8 cellular contexts compared by ENCODE assay signal in genomic region chr1:235074335-235075120, GRCh38. TPM values are rescaled to one million over a fixed set of nuclear protein-coding genes. Genes with fewer than 3 reads are reported as not detected.
DNase-seq lines count a peak whose midpoint lies in the region; ATAC-seq, FAIRE-seq and TF ChIP-seq lines count a peak whose summit lies in the region.

No MANE protein-coding gene starts in this region.

- peak; percentile 33 for ATAC-seq in GM19397 (IDR thresholded peaks at IDR 0.05; ENCODE audit: unreplicated experiment)
- ATAC-seq in HG03457 (IDR thresholded peaks at IDR 0.05; ENCODE audit: unreplicated experiment), result peak; percentile 29

- no peak for TF ChIP-seq CTCF in C4-2B (conservative IDR thresholded peaks at IDR 0.05)
- no peak for TF ChIP-seq CTCF in adrenal gland (IDR thresholded peaks at IDR 0.05)

- peaks cover 32 to 45% of the 10 kb centered on the region in 2 donors for H3K4me1 ChIP-seq in adrenal gland (replicated peaks in 1 of 2)

- H3K9me3 ChIP-seq in adrenal gland (replicated peaks in 1 of 3), result no peaks in the 10 kb centered on the region

- H3K36me3 ChIP-seq in adrenal gland (replicated peaks in 1 of 2), result no peaks in the 10 kb centered on the region

- no peak overlapping the region for H3K4me3 ChIP-seq in adrenal gland

- H3K27ac ChIP-seq in C4-2B (peak overlapping the region; percentile 90), adrenal gland (peak overlapping the region in 4 of 5 donors; percentile 60 to 94 (median 72))

- WGBS in adrenal gland, 4 donors, result 56 to 65% (median 60%) methylated on average over 15 to 17 of the region's 17 CpGs

- intact Hi-C loops in adrenal gland (cut with DNase I), result loop anchor here (5.0 kb wide), 4 partner anchors 72 to 577 kb away; no protein-coding TSS in a partner anchor

- no peaks in the 10 kb centered on the region for H3K27me3 ChIP-seq in adrenal gland

- no peak for TF ChIP-seq POLR2A in adrenal gland (IDR thresholded peaks at IDR 0.05)

- DNase-seq in RCC 7860 (ENCODE audit: low spot score) (peak; percentile 72), adrenal gland (no peak), hypothalamus (lab: John Stamatoyannopoulos, UW) (peak in 40 of 51 donors; percentile 18 to 73 (median 51)), HuH-7 (ENCODE audit: low spot score) (no peak)
- peak; percentile 48 to 57 for DNase-seq in stimulated activated CD4-positive, alpha-beta T cell treated with anti-CD3 and anti-CD28 coated beads, Interleukin-12 subunit alpha, Interleukin-12 subunit beta, amount 100 ng/mL, for 24 hours (ENCODE audit: low read depth in 2 of 2)

- no peak for FAIRE-seq in RCC 7860 (lab: Jason Lieb, UNC)

RNA-seq across cellular contexts. Expression of gene TOMM20, which starts 54.1 kb away (rescaled TPM):
- 100 to 1,000 TPM in 5 of 8 donors, 10 to 100 TPM in 3; 84.5 to 144 (median 121) TPM for total RNA-seq in adrenal gland
- polyA plus RNA-seq in adrenal gland, result 100 to 1,000 TPM in 1 of 3 donors, 10 to 100 TPM in 2; 61.7 to 116 (median 62.7) TPM

Comparison
In these comparisons a context has a peak if more than half of its experiments do, and no peak if none do; other contexts are left out.
1. DNase-seq: peak in RCC 7860 (single experiment), hypothalamus (40 of 51) and stimulated activated CD4-positive, alpha-beta T cell treated with anti-CD3 and anti-CD28 coated beads, Interleukin-12 subunit alpha, Interleukin-12 subunit beta, amount 100 ng/mL, for 24 hours (2 of 2); none in adrenal gland (0 of 7) and HuH-7 (single experiment).